In genomic region chr16:81641403-81642106, GRCh38 we compare ENCODE assay signal across 17 cellular contexts.
DNase-seq lines count a peak whose midpoint lies in the region; ATAC-seq and TF ChIP-seq lines count a peak whose summit lies in the region.
"Had no signal": no experiment of that assay in that cellular context is flagged by ENCODE, and none has a peak within 500 bp of the region (broad histone marks: within the 10 kb centered on the region; RNA-seq: fewer than 3 reads in every experiment).

No MANE protein-coding gene starts in this region.

- no peak overlapping the region for H3K18ac ChIP-seq in mesendoderm (ENCODE audit: low read length)

- peaks cover 7% of the 10 kb centered on the region for H3K4me1 ChIP-seq in mesendoderm (ENCODE audit: control insufficient read depth, low read depth, low read length)
- H3K4me1 ChIP-seq: HAP-1 had no signal

- H3K27ac ChIP-seq in mesendoderm (ENCODE audit: low read depth, low read length) = no peak overlapping the region
- H3K27ac ChIP-seq: BLaER1 treated with 17β-estradiol and CSF1 and Interleukin-3, amounts not matched to agents 10 nM and 100 nM; esophagus squamous epithelium; SJSA1 had no signal

- H3K9me3 Mint-ChIP-seq in WTC11 = no peaks in the 10 kb centered on the region
- H3K9me3 Mint-ChIP-seq: naive thymus-derived CD8-positive, alpha-beta T cell; stimulated activated naive CD8-positive, alpha-beta T cell treated with anti-CD3 and anti-CD28 coated beads, Interleukin-15, amount 100 ng/mL, for 72 hours had no signal

- no peak overlapping the region for H4K8ac ChIP-seq in mesendoderm (ENCODE audit: low read depth, low read length)

- TF ChIP-seq CTCF in WTC11 (IDR thresholded peaks at IDR 0.05) = no peak

- DNase-seq in H7 (peak; percentile 88), NCI-H2081 treated with DMSO at 0.1 percent for 48 hours (lab: John Stamatoyannopoulos, UW) (peak; percentile 70), WTC11 (ENCODE audit: low spot score) (peak; percentile 43), mesendoderm (peak; percentile 89), HEK293T (ENCODE audit: extremely low spot score) (no peak), T-helper 2 cell (no peak)
- DNase-seq: activated CD4-positive, CD25-positive, alpha-beta regulatory T cell; esophagus squamous epithelium; Kasumi-1; naive thymus-derived CD8-positive, alpha-beta T cell; NK-92 treated with Interleukin-12 subunit alpha and Interleukin-12 subunit beta, amount 100 ng/mL, for 24 hours; stimulated activated naive CD8-positive, alpha-beta T cell treated with anti-CD3 and anti-CD28 coated beads, Interleukin-15, amount 100 ng/mL, for 72 hours had no signal

- H3K27me3 ChIP-seq in H7 (ENCODE audit: control insufficient read depth, insufficient read depth, low read length) (no peaks in the 10 kb centered on the region), mesendoderm (ENCODE audit: insufficient read depth, low read length, poor library complexity) (no peaks in the 10 kb centered on the region)
- H3K27me3 ChIP-seq: BLaER1 treated with 17β-estradiol and CSF1 and Interleukin-3, amounts not matched to agents 10 nM and 100 nM; esophagus squamous epithelium; SJSA1 had no signal

- H3K4me3 ChIP-seq in H7 (ENCODE audit: insufficient read depth, low read depth, low read length) = no peak overlapping the region
- H3K4me3 ChIP-seq in mesendoderm (ENCODE audit: low read length) = no peak overlapping the region
- H3K4me3 ChIP-seq: BLaER1 treated with 17β-estradiol and CSF1 and Interleukin-3, amounts not matched to agents 10 nM and 100 nM; esophagus squamous epithelium; HAP-1; SJSA1 had no signal

- 0 out of 2 replicates have a peak overlapping the region, but pooled peaks have one; percentile 51 for H3K27ac Mint-ChIP-seq in WTC11

- no peaks in the 10 kb centered on the region for H3K27me3 Mint-ChIP-seq in WTC11 (ENCODE audit: low read depth)
- H3K27me3 Mint-ChIP-seq: naive thymus-derived CD8-positive, alpha-beta T cell; stimulated activated naive CD8-positive, alpha-beta T cell treated with anti-CD3 and anti-CD28 coated beads, Interleukin-15, amount 100 ng/mL, for 72 hours had no signal

- no peak overlapping the region for H2BK15ac ChIP-seq in mesendoderm (replicated peaks; ENCODE audit: low read depth)

- peaks cover 17% of the 10 kb centered on the region for H3K4me1 Mint-ChIP-seq in WTC11

- H3K9ac ChIP-seq in mesendoderm (ENCODE audit: low read length) = no peak overlapping the region
- H3K9ac ChIP-seq: BLaER1 treated with 17β-estradiol and CSF1 and Interleukin-3, amounts not matched to agents 10 nM and 100 nM had no signal

- H3K36me3 ChIP-seq in H7 (replicated peaks; ENCODE audit: control insufficient read depth, insufficient read depth, low read length) (no peaks in the 10 kb centered on the region), mesendoderm (ENCODE audit: control insufficient read depth, insufficient read depth, low read length) (no peaks in the 10 kb centered on the region)
- H3K36me3 ChIP-seq: HAP-1, SJSA1 had no signal

- ATAC-seq in WTC11 = 0 out of 2 replicates have a peak, but pooled peaks have one; percentile 27
- ATAC-seq in HG03460 (IDR thresholded peaks at IDR 0.05; ENCODE audit: unreplicated experiment) = no peak
- ATAC-seq in GM18868 (IDR thresholded peaks at IDR 0.05; ENCODE audit: unreplicated experiment) = no peak
- ATAC-seq: naive thymus-derived CD8-positive, alpha-beta T cell; stimulated activated naive CD8-positive, alpha-beta T cell treated with anti-CD3 and anti-CD28 coated beads, Interleukin-15, amount 100 ng/mL, for 72 hours had no signal

- H3K4me3 Mint-ChIP-seq in WTC11 = no peak overlapping the region
- H3K4me3 Mint-ChIP-seq: naive thymus-derived CD8-positive, alpha-beta T cell; stimulated activated naive CD8-positive, alpha-beta T cell treated with anti-CD3 and anti-CD28 coated beads, Interleukin-15, amount 100 ng/mL, for 72 hours had no signal

- H2BK120ac ChIP-seq in mesendoderm (ENCODE audit: low read depth, low read length) = no peak overlapping the region

- CTCF ChIA-PET in WTC11 (lab: Charles Lee) = interaction anchor here (0.7 to 1.0 kb wide), 2 partner anchors 8 to 56 kb away, joined by 3 read pairs; no protein-coding TSS in a partner anchor
- CTCF ChIA-PET in HEK293T (lab: Yijun Ruan, JAX) = interaction anchor here (1.0 kb wide), 1 partner anchor 19 kb away, joined by 3 read pairs; no protein-coding TSS in a partner anchor

- H3K36me3 Mint-ChIP-seq in WTC11 = no peaks in the 10 kb centered on the region
- H3K36me3 Mint-ChIP-seq: naive thymus-derived CD8-positive, alpha-beta T cell had no signal

- H3K56ac ChIP-seq in mesendoderm (ENCODE audit: low read length) = no peak overlapping the region

- no CpG with 5 or more reads among the region's 17 CpGs for WGBS in mesendoderm (ENCODE audit: extremely low coverage, insufficient coverage, low lambda C conversion rate)

- no peak overlapping the region for H3K4ac ChIP-seq in mesendoderm (ENCODE audit: low read depth, low read length)

- peaks cover 6% of the 10 kb centered on the region for H3K79me2 ChIP-seq in mesendoderm (ENCODE audit: control insufficient read depth, insufficient read depth, low read length)

- POLR2A ChIA-PET in WTC11 (lab: Charles Lee) = no interaction called here
- POLR2A ChIA-PET in HEK293T (lab: Yijun Ruan, JAX) = no interaction called here

- H2AK5ac ChIP-seq in mesendoderm (ENCODE audit: low read length) = no peak overlapping the region

- H3K23ac ChIP-seq in mesendoderm (ENCODE audit: low read length) = no peak overlapping the region

- H4K5ac ChIP-seq in mesendoderm (ENCODE audit: low read length) = no peak overlapping the region

- H3K4me2 ChIP-seq in mesendoderm (ENCODE audit: low read length) = no peak overlapping the region
- H3K4me2 ChIP-seq: BLaER1 treated with 17β-estradiol and CSF1 and Interleukin-3, amounts not matched to agents 10 nM and 100 nM had no signal

- no peak overlapping the region for H2BK5ac ChIP-seq in mesendoderm (ENCODE audit: low read length)

- H3K79me1 ChIP-seq in mesendoderm (ENCODE audit: low read length) = peaks cover 25% of the 10 kb centered on the region

TF ChIP-seq in WTC11, 78 proteins besides CTCF, POLR2A, EP300 and RAD21 (continues in another document):
- TF ChIP-seq ATF3 (CRISPR knock-in tag; conservative IDR thresholded peaks at IDR 0.05) = no peak
- TF ChIP-seq ATF1 (CRISPR knock-in tag; IDR thresholded peaks at IDR 0.05) = no peak
- no peak for TF ChIP-seq MAX (CRISPR knock-in tag; IDR thresholded peaks at IDR 0.05)

TF ChIP-seq in HEK293T, 16 proteins besides CTCF, POLR2A, EP300 and RAD21:
- TF ChIP-seq LEF1 (IDR thresholded peaks at IDR 0.05; ENCODE audit: borderline replicate concordance) (no peak), ARNT (IDR thresholded peaks at IDR 0.05) (no peak), HDGF (IDR thresholded peaks at IDR 0.05; ENCODE audit: borderline replicate concordance) (no peak), FOXM1 (IDR thresholded peaks at IDR 0.05; ENCODE audit: borderline replicate concordance) (no peak), NFRKB (IDR thresholded peaks at IDR 0.05) (no peak), SUZ12 (IDR thresholded peaks at IDR 0.05) (no peak), TARDBP (IDR thresholded peaks at IDR 0.05) (no peak), FOXA1 (IDR thresholded peaks at IDR 0.05) (no peak), CTBP1 (IDR thresholded peaks at IDR 0.05; ENCODE audit: borderline replicate concordance) (no peak), ZNF384 (IDR thresholded peaks at IDR 0.05) (no peak), FOXK2 (IDR thresholded peaks at IDR 0.05) (no peak), ELF4 (IDR thresholded peaks at IDR 0.05) (no peak), L3MBTL2 (conservative IDR thresholded peaks at IDR 0.05) (no peak), BHLHE40 (IDR thresholded peaks at IDR 0.05; ENCODE audit: borderline replicate concordance) (no peak), PKNOX1 (IDR thresholded peaks at IDR 0.05) (no peak)
TF ChIP-seq in HEK293T: peak in this region for 0.

Comparison
In these comparisons a context has a peak if more than half of its experiments do, and no peak if none do; other contexts are left out.
1. DNase-seq: peak in H7 (single experiment), NCI-H2081 treated with DMSO at 0.1 percent for 48 hours (single experiment), WTC11 (single experiment) and mesendoderm (single experiment); none in HEK293T (single experiment) and T-helper 2 cell (0 of 5).